In the genomic region with DNA sequence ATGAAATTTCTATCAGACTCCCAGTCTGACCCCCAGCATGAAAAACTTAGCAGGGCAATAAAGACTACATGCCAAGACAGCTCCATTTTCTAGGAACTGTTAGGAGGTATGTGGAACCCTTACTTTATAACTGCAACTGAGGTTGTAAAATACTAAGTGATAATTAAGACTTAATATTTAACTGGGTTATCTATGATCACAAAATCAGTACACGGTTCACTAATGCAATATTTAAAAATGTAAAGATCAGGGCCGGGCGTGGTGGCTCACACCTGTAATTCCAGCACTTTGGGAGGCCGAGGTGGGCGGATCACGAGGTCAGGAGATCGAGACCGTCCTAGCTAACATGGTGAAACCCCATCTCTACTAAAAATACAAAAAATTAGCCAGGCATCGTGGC, we compare ENCODE assay signal across 6 cellular contexts. TPM values are rescaled to one million over a fixed set of nuclear protein-coding genes. Genes with fewer than 3 reads are reported as not detected.
"Had no signal": no experiment of that assay in that cellular context is flagged by ENCODE, and none has a peak within 500 bp of the region (broad histone marks: within the 10 kb centered on the region; RNA-seq: fewer than 3 reads in every experiment).

A gene (minus strand): TSS at position 101 of the 400 bp plus-strand sequence. CDS start 15 bp downstream, at position 86.

RNA-seq across cellular contexts. Expression of the gene that starts here (rescaled TPM):
- total RNA-seq: HT-29, M059J, PC-3, Right ventricle myocardium inferior, RPMI7951, SJCRH30 had no signal
